ENCODE assay signal across 22 cellular contexts in the genomic region with DNA sequence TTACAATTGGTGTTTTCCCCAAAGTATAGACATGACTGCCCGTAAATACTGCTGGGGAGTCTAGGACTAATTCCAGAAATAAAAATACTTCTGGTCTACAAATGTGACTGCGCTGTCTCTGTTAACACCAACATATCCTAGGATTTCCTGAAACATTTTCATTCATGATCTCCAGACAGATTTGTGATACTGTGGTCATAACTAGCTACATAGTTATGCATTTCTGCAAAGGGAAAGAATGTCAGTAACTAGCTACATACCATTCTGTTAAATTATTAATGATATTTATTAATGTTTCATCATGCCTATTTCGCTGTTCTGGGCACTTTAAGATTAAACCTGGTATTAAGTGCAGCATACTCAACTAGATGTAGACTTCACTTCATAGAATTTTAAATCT.
"Had no signal": no experiment of that assay in that cellular context is flagged by ENCODE, and none has a peak within 500 bp of the region (broad histone marks: within the 10 kb centered on the region; RNA-seq: fewer than 3 reads in every experiment).

No MANE protein-coding gene starts in this region.

- H3K27ac Mint-ChIP-seq: activated CD8-positive, alpha-beta T cell treated with anti-CD3 and anti-CD28 coated beads, Interleukin-2, amount 10 ng/mL, durations not matched to agents 7 days and 5 days; activated naive CD8-positive, alpha-beta T cell treated with anti-CD3 and anti-CD28 coated beads for 36 hours; memory B cell had no signal

- H3K4me1 Mint-ChIP-seq: neural crest cell had no signal

- H3K4me3 Mint-ChIP-seq: activated CD8-positive, alpha-beta T cell treated with anti-CD3 and anti-CD28 coated beads, Interleukin-2, amount 10 ng/mL, durations not matched to agents 7 days and 5 days; activated naive CD8-positive, alpha-beta T cell treated with anti-CD3 and anti-CD28 coated beads for 36 hours; activated T-cell treated with anti-CD3 and anti-CD28 coated beads, Interleukin-2, amount 50 U/mL, for 4 hours; memory B cell; neural crest cell had no signal

- H3K4me1 ChIP-seq: upper lobe of left lung had no signal

- H3K27ac ChIP-seq: thoracic aorta, upper lobe of left lung had no signal

- FAIRE-seq: endometrium had no signal

- H3K27me3 Mint-ChIP-seq: activated naive CD8-positive, alpha-beta T cell treated with anti-CD3 and anti-CD28 coated beads for 36 hours; memory B cell had no signal

- H3K9me3 ChIP-seq: mucosa of descending colon, thoracic aorta, upper lobe of left lung had no signal

- H3K27me3 ChIP-seq: upper lobe of left lung had no signal

- H3K9me3 Mint-ChIP-seq: activated naive CD8-positive, alpha-beta T cell treated with anti-CD3 and anti-CD28 coated beads for 36 hours; activated T-cell treated with anti-CD3 and anti-CD28 coated beads, Interleukin-2, amount 50 U/mL, for 4 hours; memory B cell; neural crest cell had no signal

- H3K4me3 ChIP-seq: mucosa of descending colon, thoracic aorta, upper lobe of left lung had no signal

- ATAC-seq: activated CD8-positive, alpha-beta T cell treated with anti-CD3 and anti-CD28 coated beads, Interleukin-2, amount 10 ng/mL, durations not matched to agents 7 days and 5 days; activated T-cell treated with anti-CD3 and anti-CD28 coated beads, Interleukin-2, amount 50 U/mL, for 4 hours; left ventricle myocardium superior; mucosa of descending colon had no signal

- DNase-seq: activated CD4-positive, alpha-beta T cell treated with anti-CD3 and anti-CD28 coated beads for 1 hour; activated CD4-positive, alpha-beta T cell treated with anti-CD3 and anti-CD28 coated beads, Interleukin-2, amount 50 U/mL, for 1 hour; activated CD8-positive, alpha-beta T cell treated with anti-CD3 and anti-CD28 coated beads, Interleukin-2, amount 10 ng/mL, durations not matched to agents 7 days and 5 days; activated naive CD4-positive, alpha-beta T cell treated with Interleukin-2 at 50 U/mL for 16 hours; activated naive CD8-positive, alpha-beta T cell treated with anti-CD3 and anti-CD28 coated beads for 36 hours; activated T-cell treated with anti-CD3 and anti-CD28 coated beads, Interleukin-2, amount 50 U/mL, for 4 hours; amniotic stem cell; cerebellar nuclear complex; foreskin fibroblast; left ventricle myocardium superior; mucosa of descending colon; occipital lobe; retina; stimulated activated CD4-positive, alpha-beta T cell treated with anti-CD3 and anti-CD28 coated beads, Interleukin-4, amount 100 ng/mL, for 24 hours; stimulated activated naive CD4-positive, alpha-beta T cell treated with Interleukin-2 at 50 U/mL for 16 hours; T-helper 1 cell; T-helper 9 cell; upper lobe of left lung had no signal
